ENCODE assay signal across 12 cellular contexts in genomic region chr17:8632087-8632486, GRCh38. TPM values are rescaled to one million over a fixed set of nuclear protein-coding genes. Genes with fewer than 3 reads are reported as not detected.
DNase-seq lines count a peak whose midpoint lies in the region; ATAC-seq and TF ChIP-seq lines count a peak whose summit lies in the region.
"Had no signal": no experiment of that assay in that cellular context is flagged by ENCODE, and none has a peak within 500 bp of the region (broad histone marks: within the 10 kb centered on the region; RNA-seq: fewer than 3 reads in every experiment).

No MANE protein-coding gene starts in this region.

- no peak overlapping the region for H2AFZ ChIP-seq in Loucy (ENCODE audit: low read length)

- CTCF ChIA-PET in CD8-positive, alpha-beta memory T cell (lab: Charles Lee) = no interaction called here

- H3K4me2 ChIP-seq in Loucy (ENCODE audit: low read depth, low read length, poor library complexity, severe bottlenecking) = peak overlapping the region; percentile 77

- H3K9me3 Mint-ChIP-seq in CD8-positive, alpha-beta memory T cell = no peaks in the 10 kb centered on the region
- peaks cover 10% of the 10 kb centered on the region for H3K9me3 Mint-ChIP-seq in glutamatergic neuron (ENCODE audit: unreplicated experiment)
- no peaks in the 10 kb centered on the region for H3K9me3 Mint-ChIP-seq in nephron progenitor cell
- H3K9me3 Mint-ChIP-seq: activated CD4-positive, alpha-beta memory T cell treated with anti-CD3 and anti-CD28 coated beads, Interleukin-2, amount 10 ng/mL, durations not matched to agents 7 days and 5 days had no signal

- ATAC-seq in HG03520 (IDR thresholded peaks at IDR 0.05; ENCODE audit: unreplicated experiment) = no peak
- ATAC-seq in HG03108 (IDR thresholded peaks at IDR 0.05; ENCODE audit: unreplicated experiment) = no peak

- no peak overlapping the region for H3K4me3 ChIP-seq in CD8-positive, alpha-beta memory T cell (ENCODE audit: low read length)
- no peak overlapping the region for H3K4me3 ChIP-seq in Loucy (ENCODE audit: low read length, poor library complexity, severe bottlenecking)

- H3K9me3 ChIP-seq in CD8-positive, alpha-beta memory T cell (ENCODE audit: low read length) = no peaks in the 10 kb centered on the region
- no peaks in the 10 kb centered on the region for H3K9me3 ChIP-seq in Loucy (ENCODE audit: insufficient read depth, low read depth, low read length)

- peaks cover 0 to 3% (median 0%) of the 10 kb centered on the region in 3 donors for H3K36me3 Mint-ChIP-seq in CD8-positive, alpha-beta memory T cell
- H3K36me3 Mint-ChIP-seq in glutamatergic neuron (ENCODE audit: unreplicated experiment) (no peaks in the 10 kb centered on the region), nephron progenitor cell (ENCODE audit: low read depth) (no peaks in the 10 kb centered on the region)

- peaks cover 33% of the 10 kb centered on the region for H3K79me2 ChIP-seq in Loucy (ENCODE audit: insufficient read depth, low read length)

- no peaks in the 10 kb centered on the region for H3F3A ChIP-seq in Loucy (ENCODE audit: low read depth)

- no peaks in the 10 kb centered on the region for H3K36me3 ChIP-seq in CD8-positive, alpha-beta memory T cell (ENCODE audit: insufficient read depth, low read length)
- no peaks in the 10 kb centered on the region for H3K36me3 ChIP-seq in Loucy (ENCODE audit: insufficient read depth, low read length)

- H3K27ac Mint-ChIP-seq in CD8-positive, alpha-beta memory T cell = no peak overlapping the region
- no peak overlapping the region for H3K27ac Mint-ChIP-seq in glutamatergic neuron (ENCODE audit: unreplicated experiment)
- H3K27ac Mint-ChIP-seq in nephron progenitor cell = no peak overlapping the region
- H3K27ac Mint-ChIP-seq: activated CD4-positive, alpha-beta memory T cell treated with anti-CD3 and anti-CD28 coated beads, Interleukin-2, amount 10 ng/mL, durations not matched to agents 7 days and 5 days had no signal

- peaks cover 53 to 78% of the 10 kb centered on the region in 2 donors for H3K27me3 Mint-ChIP-seq in CD8-positive, alpha-beta memory T cell
- H3K27me3 Mint-ChIP-seq in glutamatergic neuron (ENCODE audit: unreplicated experiment) (peaks cover 12% of the 10 kb centered on the region), nephron progenitor cell (ENCODE audit: low read depth, poor library complexity) (peaks cover 14% of the 10 kb centered on the region)

- no peak overlapping the region for H3K27ac ChIP-seq in CD8-positive, alpha-beta memory T cell (ENCODE audit: low read depth, low read length)

- peaks cover 9 to 21% (median 14%) of the 10 kb centered on the region in 3 donors for H3K4me1 Mint-ChIP-seq in CD8-positive, alpha-beta memory T cell
- peaks cover 15% of the 10 kb centered on the region for H3K4me1 Mint-ChIP-seq in glutamatergic neuron (ENCODE audit: low read depth, unreplicated experiment)
- H3K4me1 Mint-ChIP-seq in nephron progenitor cell = peaks cover 30% of the 10 kb centered on the region

- POLR2A ChIA-PET in CD8-positive, alpha-beta memory T cell (lab: Charles Lee) = no interaction called here

- no peak for DNase-seq in CD8-positive, alpha-beta memory T cell
- DNase-seq in glutamatergic neuron (no peak), nephron progenitor cell (peak; percentile 10), NK-92 (lab: John Stamatoyannopoulos, UW; ENCODE audit: unreplicated experiment) (no peak), NCI-H2227 treated with DMSO at 0.1 percent for 48 hours (lab: John Stamatoyannopoulos, UW) (no peak)
- DNase-seq: activated CD4-positive, alpha-beta memory T cell treated with anti-CD3 and anti-CD28 coated beads, Interleukin-2, amount 10 ng/mL, durations not matched to agents 7 days and 5 days; activated naive CD4-positive, alpha-beta T cell treated with anti-CD3 and anti-CD28 coated beads, Interleukin-2, amount 50 U/mL, for 16 hours; HCEC 1CT; NCI-H510A treated with DMSO at 0.1 percent for 48 hours had no signal

- peaks cover 18% of the 10 kb centered on the region for H4K20me1 ChIP-seq in Loucy (ENCODE audit: insufficient read depth, low read length, poor library complexity, severe bottlenecking)

- TF ChIP-seq CTCF in Loucy (conservative IDR thresholded peaks at IDR 0.05; ENCODE audit: low read length) (no peak), glutamatergic neuron (IDR thresholded peaks at IDR 0.05; ENCODE audit: partially characterized antibody, unreplicated experiment) (no peak), nephron progenitor cell (IDR thresholded peaks at IDR 0.05) (no peak)

- H3K4me1 ChIP-seq in CD8-positive, alpha-beta memory T cell (ENCODE audit: insufficient read depth, low read length) = peaks cover 3% of the 10 kb centered on the region
- H3K4me1 ChIP-seq in Loucy (ENCODE audit: insufficient read depth, low read length, poor library complexity, severe bottlenecking) = peaks cover 18% of the 10 kb centered on the region

- no peaks in the 10 kb centered on the region for H3K9me2 ChIP-seq in Loucy (replicated peaks; ENCODE audit: low read depth, low read length)

- no peak overlapping the region for H3K9ac ChIP-seq in Loucy (ENCODE audit: low read depth, low read length, poor library complexity, severe bottlenecking)

- peaks cover 10% of the 10 kb centered on the region for H3K27me3 ChIP-seq in CD8-positive, alpha-beta memory T cell (ENCODE audit: insufficient read depth, low read length, poor library complexity, severe bottlenecking)
- H3K27me3 ChIP-seq in Loucy (ENCODE audit: insufficient read depth, low read length, poor library complexity, severe bottlenecking) = peaks cover 5% of the 10 kb centered on the region

- H3K4me3 Mint-ChIP-seq in CD8-positive, alpha-beta memory T cell = peak overlapping the region in 6 of 7 donors; percentile 35 to 83 (median 50)
- H3K4me3 Mint-ChIP-seq in glutamatergic neuron (ENCODE audit: unreplicated experiment) = peak overlapping the region; percentile 34
- peak overlapping the region; percentile 86 for H3K4me3 Mint-ChIP-seq in nephron progenitor cell

RNA-seq across cellular contexts. Expression of gene MYH10, which starts 1.6 kb away (rescaled TPM):
- total RNA-seq in CD8-positive, alpha-beta memory T cell = 1 to 10 TPM; 6.7 to 7.5 TPM
- 2.4 TPM for polyA plus RNA-seq in CD8-positive, alpha-beta memory T cell
- 218 TPM for total RNA-seq in glutamatergic neuron (ENCODE audit: unreplicated experiment)

Comparison
In these comparisons a context has a peak if more than half of its experiments do, and no peak if none do; other contexts are left out.
1. H3K4me3 Mint-ChIP-seq: peak in every context shown above with its lines; median percentile 86 in nephron progenitor cell; 50 in CD8-positive, alpha-beta memory T cell; 34 in glutamatergic neuron.
2. RNA of gene MYH10, which starts 1.6 kb away (total RNA-seq): 218 TPM in glutamatergic neuron (single experiment); 6.7 to 7.5 TPM in CD8-positive, alpha-beta memory T cell; every median in the first group is over 10 times any median in the second.